In the genomic region with DNA sequence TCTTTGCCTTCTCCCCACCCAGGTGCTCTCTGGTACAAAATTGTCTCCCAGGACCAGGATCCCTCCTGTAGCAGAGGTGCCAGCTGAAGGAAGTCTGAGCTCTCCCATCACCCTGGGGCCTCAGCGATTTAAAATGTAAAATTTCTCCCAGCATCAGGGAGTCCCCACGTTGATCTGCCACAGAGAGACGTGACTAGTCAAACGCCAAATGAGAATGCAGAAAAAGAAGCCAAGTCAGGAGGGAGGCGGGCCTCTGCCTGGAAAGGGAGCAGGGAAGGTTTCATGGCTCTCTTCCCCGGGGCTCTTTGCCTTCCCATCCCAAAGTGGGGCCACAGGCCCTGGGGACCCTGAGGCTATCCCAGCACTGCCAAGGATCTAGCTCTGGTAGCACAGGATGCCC, we compare ENCODE assay signal across 28 cellular contexts.
"Had no signal": no experiment of that assay in that cellular context is flagged by ENCODE, and none has a peak within 500 bp of the region (broad histone marks: within the 10 kb centered on the region; RNA-seq: fewer than 3 reads in every experiment).

No MANE protein-coding gene starts in this region.

- ATAC-seq: left colon; left lung; lower lobe of right lung; natural killer cell; right cardiac atrium; sciatic nerve; stimulated activated naive B cell treated with anti-CD40 and anti-IgM and Interleukin-4, amounts not matched to agents 10 μg/mL and 1 μg/mL and 100 μg/mL, for 72 hours; stimulated activated naive CD8-positive, alpha-beta T cell treated with anti-CD3 and anti-CD28 coated beads, Interleukin-15, Interleukin-2, amounts not matched to agents 100 U/mL and 50 U/mL, for 24 hours had no signal

- H3K4me1 Mint-ChIP-seq: mesothelial cell of epicardium; naive B cell; natural killer cell; stimulated activated naive B cell treated with anti-CD40 and anti-IgM and Interleukin-4, amounts not matched to agents 10 μg/mL and 1 μg/mL and 100 μg/mL, for 72 hours had no signal

- H3K4me1 ChIP-seq: left lung, lower lobe of right lung, prostate gland, stomach, testis, thyroid gland, transverse colon, upper lobe of left lung, vagina had no signal

- H3K4me3 Mint-ChIP-seq: mesothelial cell of epicardium; naive B cell; natural killer cell; stimulated activated naive B cell treated with anti-CD40 and anti-IgM and Interleukin-4, amounts not matched to agents 10 μg/mL and 1 μg/mL and 100 μg/mL, for 72 hours had no signal

- H3K9me3 Mint-ChIP-seq: mesothelial cell of epicardium; naive B cell; natural killer cell; stimulated activated naive B cell treated with anti-CD40 and anti-IgM and Interleukin-4, amounts not matched to agents 10 μg/mL and 1 μg/mL and 100 μg/mL, for 72 hours had no signal

- H3K36me3 ChIP-seq: left lung, lower lobe of right lung, neutrophil, ovary, prostate gland, stomach, thyroid gland, transverse colon, upper lobe of left lung, vagina had no signal

- H3K27me3 ChIP-seq: left lung, neutrophil, ovary, stomach, testis, thyroid gland, transverse colon, upper lobe of left lung, vagina had no signal

- DNase-seq: kidney; left colon; left lung; lower lobe of right lung; mesendoderm; naive B cell; natural killer cell; occipital lobe; ovary; retina; right cardiac atrium; stimulated activated CD4-positive, alpha-beta T cell treated with anti-CD3 and anti-CD28 coated beads, Interleukin-12 subunit alpha, Interleukin-12 subunit beta, amount 100 ng/mL, for 4 hours; stimulated activated CD4-positive, alpha-beta T cell treated with anti-CD3 and anti-CD28 coated beads, Interleukin-15, amount 100 ng/mL, for 24 hours; stimulated activated CD4-positive, alpha-beta T cell treated with anti-CD3 and anti-CD28 coated beads, Interleukin-2, amount 100 ng/mL, for 24 hours; stimulated activated CD4-positive, alpha-beta T cell treated with anti-CD3 and anti-CD28 coated beads, Interleukin-4, amount 100 ng/mL, for 1 hour; stimulated activated naive B cell treated with anti-CD40 and anti-IgM and Interleukin-4, amounts not matched to agents 10 μg/mL and 1 μg/mL and 100 μg/mL, for 72 hours; stimulated activated naive CD8-positive, alpha-beta T cell treated with anti-CD3 and anti-CD28 coated beads, Interleukin-15, Interleukin-2, amounts not matched to agents 100 U/mL and 50 U/mL, for 24 hours; stomach; testis; thyroid gland; transverse colon; upper lobe of left lung had no signal

- H3K27ac ChIP-seq: left lung, lower lobe of right lung, neutrophil, ovary, prostate gland, skin epidermis, stomach, testis, thyroid gland, transverse colon, upper lobe of left lung, vagina had no signal

- H3K4me3 ChIP-seq: left lung, lower lobe of right lung, ovary, prostate gland, skin epidermis, stomach, testis, thyroid gland, transverse colon, upper lobe of left lung, vagina had no signal

- H3K36me3 Mint-ChIP-seq: mesothelial cell of epicardium; naive B cell; natural killer cell; stimulated activated naive B cell treated with anti-CD40 and anti-IgM and Interleukin-4, amounts not matched to agents 10 μg/mL and 1 μg/mL and 100 μg/mL, for 72 hours had no signal

- H3K27ac Mint-ChIP-seq: mesothelial cell of epicardium; naive B cell; natural killer cell; stimulated activated naive B cell treated with anti-CD40 and anti-IgM and Interleukin-4, amounts not matched to agents 10 μg/mL and 1 μg/mL and 100 μg/mL, for 72 hours had no signal

- H3K9me3 ChIP-seq: left lung, lower lobe of right lung, neutrophil, ovary, prostate gland, stomach, testis, thyroid gland, transverse colon, upper lobe of left lung, vagina had no signal
